ENCODE assay signal across 12 cellular contexts in genomic region chrX:46979340-46979739, GRCh38.
A peak's percentile ranks its signal among the peaks of the same experiment; 100 is the strongest.
DNase-seq lines count a peak whose midpoint lies in the region; FAIRE-seq and TF ChIP-seq lines count a peak whose summit lies in the region.
"Had no signal": no experiment of that assay in that cellular context is flagged by ENCODE, and none has a peak within 500 bp of the region (broad histone marks: within the 10 kb centered on the region; RNA-seq: fewer than 3 reads in every experiment).

No MANE protein-coding gene starts in this region.

- H4K20me1 ChIP-seq in Karpas-422 (ENCODE audit: insufficient read depth, low read depth, low read length): no peaks in the 10 kb centered on the region
- no peaks in the 10 kb centered on the region for H4K20me1 ChIP-seq in astrocyte (ENCODE audit: insufficient read depth, low read length)

- H3K9me3 Mint-ChIP-seq in astrocyte (ENCODE audit: unreplicated experiment): peaks cover 2% of the 10 kb centered on the region
- H3K9me3 Mint-ChIP-seq: central memory CD8-positive, alpha-beta T cell; WTC11 had no signal

- H3K27me3 ChIP-seq in Karpas-422 (ENCODE audit: low read length) (no peaks in the 10 kb centered on the region), astrocyte (ENCODE audit: insufficient read depth, low read length) (no peaks in the 10 kb centered on the region)
- H3K27me3 ChIP-seq: BLaER1 had no signal

- H3K4me1 ChIP-seq in Karpas-422 (ENCODE audit: low read length) (no peaks in the 10 kb centered on the region), astrocyte (ENCODE audit: insufficient read depth, low read length) (peaks cover 4% of the 10 kb centered on the region)
- H3K4me1 ChIP-seq: BLaER1, prostate gland had no signal

- no peaks in the 10 kb centered on the region for H3K79me2 ChIP-seq in Karpas-422 (ENCODE audit: low read length)
- H3K79me2 ChIP-seq in astrocyte (ENCODE audit: insufficient read depth, low read length): no peaks in the 10 kb centered on the region

- in situ Hi-C loops in ACHN (cut with HindIII; ENCODE audit: low pct_ligation_motif_present, low pct_unique_long_range_greater_than_20kb, low sequenced_read_pairs): no loop called here

- H3K9ac ChIP-seq in Karpas-422 (ENCODE audit: low read length): no peak overlapping the region
- H3K9ac ChIP-seq in astrocyte (ENCODE audit: low read length): peak overlapping the region; percentile 77
- H3K9ac ChIP-seq: BLaER1 had no signal

- H3K27me3 Mint-ChIP-seq in astrocyte (ENCODE audit: low read depth, unreplicated experiment): no peaks in the 10 kb centered on the region

- no peaks in the 10 kb centered on the region for H3K9me3 ChIP-seq in Karpas-422 (ENCODE audit: low read length)
- no peaks in the 10 kb centered on the region for H3K9me3 ChIP-seq in astrocyte (ENCODE audit: insufficient read depth, low read depth, low read length)
- H3K9me3 ChIP-seq: prostate gland had no signal

- no peak for TF ChIP-seq CTCF in astrocyte (IDR thresholded peaks at IDR 0.05; ENCODE audit: insufficient read depth, low read depth, low read length)

- H3K27ac Mint-ChIP-seq in astrocyte (ENCODE audit: unreplicated experiment): peak overlapping the region; percentile 58
- H3K27ac Mint-ChIP-seq: WTC11 had no signal

- H3K4me3 Mint-ChIP-seq in astrocyte (ENCODE audit: unreplicated experiment): no peak overlapping the region
- H3K4me3 Mint-ChIP-seq: central memory CD8-positive, alpha-beta T cell; WTC11 had no signal

- H2AFZ ChIP-seq in Karpas-422 (ENCODE audit: low read length) (peak overlapping the region; percentile 36; the same call in 1 of the 2 replicates), astrocyte (ENCODE audit: low read depth, low read length) (no peak overlapping the region)

- FAIRE-seq in astrocyte (lab: Jason Lieb, UNC): peak; percentile 89

- no peak overlapping the region for H3K4me3 ChIP-seq in Karpas-422 (ENCODE audit: low read length)
- H3K4me3 ChIP-seq in astrocyte (ENCODE audit: insufficient read depth, low read depth, low read length): peak overlapping the region; percentile 37
- H3K4me3 ChIP-seq: BLaER1, prostate gland had no signal

- H3K27ac ChIP-seq in Karpas-422 (ENCODE audit: low read length) (no peak overlapping the region), astrocyte (ENCODE audit: low read depth, low read length) (peak overlapping the region; percentile 97)
- H3K27ac ChIP-seq: BLaER1, prostate gland had no signal

- no peaks in the 10 kb centered on the region for H3K9me2 ChIP-seq in Karpas-422 (replicated peaks; ENCODE audit: insufficient read depth, low read length)

- DNase-seq in ACHN (peak; percentile 1), Karpas-422 (no peak), astrocyte (ENCODE audit: low read depth) (peak; percentile 59), glomerular endothelial cell (ENCODE audit: extremely low read depth, low read depth, low spot score) (peak; percentile 34), cerebellum (ENCODE audit: low spot score) (no peak), NCI-H1105 treated with DMSO at 0.1 percent for 48 hours (lab: John Stamatoyannopoulos, UW) (no peak), kidney glomerular epithelial cell (lab: John Stamatoyannopoulos, UW) (no peak)
- no peak for DNase-seq in activated T-cell treated with anti-CD3 and anti-CD28 coated beads, Interleukin-2, amount 50 U/mL, for 1 hour

- no peaks in the 10 kb centered on the region for H3K36me3 Mint-ChIP-seq in astrocyte (ENCODE audit: low read depth, unreplicated experiment)
- H3K36me3 Mint-ChIP-seq: WTC11 had no signal

- no peak overlapping the region for H3K4me2 ChIP-seq in Karpas-422 (ENCODE audit: low read depth, low read length, poor library complexity, severe bottlenecking)
- H3K4me2 ChIP-seq in astrocyte (ENCODE audit: low read length): peak overlapping the region; percentile 79
- H3K4me2 ChIP-seq: BLaER1 had no signal

- no peaks in the 10 kb centered on the region for H3K36me3 ChIP-seq in Karpas-422 (ENCODE audit: insufficient read depth, low read length)
- no peaks in the 10 kb centered on the region for H3K36me3 ChIP-seq in astrocyte (ENCODE audit: insufficient read depth, low read length)
- H3K36me3 ChIP-seq: BLaER1, prostate gland had no signal

- H3K4me1 Mint-ChIP-seq in astrocyte (ENCODE audit: low read depth, unreplicated experiment): no peaks in the 10 kb centered on the region
- H3K4me1 Mint-ChIP-seq: central memory CD8-positive, alpha-beta T cell had no signal

Comparison
In these comparisons a context has a peak if more than half of its experiments do, and no peak if none do; other contexts are left out.
1. DNase-seq: peak in ACHN (single experiment), astrocyte (single experiment) and glomerular endothelial cell (single experiment); none in Karpas-422 (single experiment), cerebellum (single experiment), NCI-H1105 treated with DMSO at 0.1 percent for 48 hours (single experiment), kidney glomerular epithelial cell (single experiment) and activated T-cell treated with anti-CD3 and anti-CD28 coated beads, Interleukin-2, amount 50 U/mL, for 1 hour (single experiment).